1 cellular context compared by ENCODE assay signal in the genomic region with DNA sequence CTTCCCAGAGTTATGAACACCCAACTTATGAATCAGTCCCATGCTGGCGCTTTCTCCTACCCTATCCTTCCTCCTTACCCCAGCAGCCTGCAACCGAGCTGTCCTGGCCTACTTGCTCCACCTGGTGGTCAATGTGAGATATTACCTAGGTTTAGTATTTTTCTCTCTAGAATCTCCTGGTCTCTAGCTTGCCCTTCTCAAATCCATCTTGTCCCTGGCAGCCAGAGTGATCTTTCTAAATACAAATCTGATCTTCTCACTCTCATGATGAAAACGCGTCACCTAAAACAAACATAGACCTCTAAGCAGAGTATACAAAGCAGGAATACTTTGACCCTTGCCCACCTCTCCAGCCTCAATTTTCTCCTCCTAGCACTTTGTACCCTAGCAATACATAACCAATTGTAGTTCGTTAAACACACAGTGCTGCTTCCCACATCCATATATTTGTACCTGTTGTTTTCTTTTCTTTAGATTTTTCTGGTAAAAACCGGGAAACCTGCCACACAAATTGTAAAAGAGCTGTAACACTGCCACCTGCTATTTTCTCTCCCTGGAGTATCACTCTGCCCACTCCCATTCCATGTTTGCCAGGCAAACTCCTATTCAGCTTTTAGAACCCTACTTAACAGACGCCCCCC.
A peak's percentile ranks its signal among the peaks of the same experiment; 100 is the strongest.
TF ChIP-seq lines count a peak whose summit lies in the region.

No MANE protein-coding gene starts in this region.

TF ChIP-seq in HepG2, 621 proteins besides CTCF, POLR2A, EP300 and RAD21 (continued from another document and continues in another):
- TF ChIP-seq SOX13 (IDR thresholded peaks at IDR 0.05) = peak; percentile 94
- TF ChIP-seq SOX13 (CRISPR knock-in tag; conservative IDR thresholded peaks at IDR 0.05 in 1 of 2, IDR thresholded peaks at IDR 0.05 in 1 of 2) = peak in 1 of 2 experiments; percentile 98; a peak in 2 of 4 replicates
- TF ChIP-seq, protein P1, sequence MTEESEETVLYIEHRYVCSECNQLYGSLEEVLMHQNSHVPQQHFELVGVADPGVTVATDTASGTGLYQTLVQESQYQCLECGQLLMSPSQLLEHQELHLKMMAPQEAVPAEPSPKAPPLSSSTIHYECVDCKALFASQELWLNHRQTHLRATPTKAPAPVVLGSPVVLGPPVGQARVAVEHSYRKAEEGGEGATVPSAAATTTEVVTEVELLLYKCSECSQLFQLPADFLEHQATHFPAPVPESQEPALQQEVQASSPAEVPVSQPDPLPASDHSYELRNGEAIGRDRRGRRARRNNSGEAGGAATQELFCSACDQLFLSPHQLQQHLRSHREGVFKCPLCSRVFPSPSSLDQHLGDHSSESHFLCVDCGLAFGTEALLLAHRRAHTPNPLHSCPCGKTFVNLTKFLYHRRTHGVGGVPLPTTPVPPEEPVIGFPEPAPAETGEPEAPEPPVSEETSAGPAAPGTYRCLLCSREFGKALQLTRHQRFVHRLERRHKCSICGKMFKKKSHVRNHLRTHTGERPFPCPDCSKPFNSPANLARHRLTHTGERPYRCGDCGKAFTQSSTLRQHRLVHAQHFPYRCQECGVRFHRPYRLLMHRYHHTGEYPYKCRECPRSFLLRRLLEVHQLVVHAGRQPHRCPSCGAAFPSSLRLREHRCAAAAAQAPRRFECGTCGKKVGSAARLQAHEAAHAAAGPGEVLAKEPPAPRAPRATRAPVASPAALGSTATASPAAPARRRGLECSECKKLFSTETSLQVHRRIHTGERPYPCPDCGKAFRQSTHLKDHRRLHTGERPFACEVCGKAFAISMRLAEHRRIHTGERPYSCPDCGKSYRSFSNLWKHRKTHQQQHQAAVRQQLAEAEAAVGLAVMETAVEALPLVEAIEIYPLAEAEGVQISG (CRISPR knock-in tag; IDR thresholded peaks at IDR 0.05) = peak; percentile 22; the same call in 1 of the 2 replicates
- TF ChIP-seq HNF4G (IDR thresholded peaks at IDR 0.05; ENCODE audit: borderline replicate concordance, low read depth, low read length) = peak; percentile 94
- TF ChIP-seq HNF4G (CRISPR knock-in tag; IDR thresholded peaks at IDR 0.05; ENCODE audit: borderline replicate concordance, low read depth) = peak; percentile 84; the same call in 1 of the 2 replicates
- TF ChIP-seq, protein P2, sequence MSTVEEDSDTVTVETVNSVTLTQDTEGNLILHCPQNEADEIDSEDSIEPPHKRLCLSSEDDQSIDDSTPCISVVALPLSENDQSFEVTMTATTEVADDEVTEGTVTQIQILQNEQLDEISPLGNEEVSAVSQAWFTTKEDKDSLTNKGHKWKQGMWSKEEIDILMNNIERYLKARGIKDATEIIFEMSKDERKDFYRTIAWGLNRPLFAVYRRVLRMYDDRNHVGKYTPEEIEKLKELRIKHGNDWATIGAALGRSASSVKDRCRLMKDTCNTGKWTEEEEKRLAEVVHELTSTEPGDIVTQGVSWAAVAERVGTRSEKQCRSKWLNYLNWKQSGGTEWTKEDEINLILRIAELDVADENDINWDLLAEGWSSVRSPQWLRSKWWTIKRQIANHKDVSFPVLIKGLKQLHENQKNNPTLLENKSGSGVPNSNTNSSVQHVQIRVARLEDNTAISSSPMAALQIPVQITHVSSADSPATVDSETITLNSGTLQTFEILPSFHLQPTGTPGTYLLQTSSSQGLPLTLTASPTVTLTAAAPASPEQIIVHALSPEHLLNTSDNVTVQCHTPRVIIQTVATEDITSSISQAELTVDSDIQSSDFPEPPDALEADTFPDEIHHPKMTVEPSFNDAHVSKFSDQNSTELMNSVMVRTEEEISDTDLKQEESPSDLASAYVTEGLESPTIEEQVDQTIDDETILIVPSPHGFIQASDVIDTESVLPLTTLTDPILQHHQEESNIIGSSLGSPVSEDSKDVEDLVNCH (CRISPR knock-in tag; IDR thresholded peaks at IDR 0.05) = no peak
- no peak for TF ChIP-seq FOXC1 (CRISPR knock-in tag; IDR thresholded peaks at IDR 0.05; ENCODE audit: borderline replicate concordance)
- TF ChIP-seq ZNF546 (CRISPR knock-in tag; conservative IDR thresholded peaks at IDR 0.05) = no peak
- TF ChIP-seq, protein P3, sequence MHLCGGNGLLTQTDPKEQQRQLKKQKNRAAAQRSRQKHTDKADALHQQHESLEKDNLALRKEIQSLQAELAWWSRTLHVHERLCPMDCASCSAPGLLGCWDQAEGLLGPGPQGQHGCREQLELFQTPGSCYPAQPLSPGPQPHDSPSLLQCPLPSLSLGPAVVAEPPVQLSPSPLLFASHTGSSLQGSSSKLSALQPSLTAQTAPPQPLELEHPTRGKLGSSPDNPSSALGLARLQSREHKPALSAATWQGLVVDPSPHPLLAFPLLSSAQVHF (CRISPR knock-in tag; IDR thresholded peaks at IDR 0.05) = no peak
- TF ChIP-seq, protein P4, sequence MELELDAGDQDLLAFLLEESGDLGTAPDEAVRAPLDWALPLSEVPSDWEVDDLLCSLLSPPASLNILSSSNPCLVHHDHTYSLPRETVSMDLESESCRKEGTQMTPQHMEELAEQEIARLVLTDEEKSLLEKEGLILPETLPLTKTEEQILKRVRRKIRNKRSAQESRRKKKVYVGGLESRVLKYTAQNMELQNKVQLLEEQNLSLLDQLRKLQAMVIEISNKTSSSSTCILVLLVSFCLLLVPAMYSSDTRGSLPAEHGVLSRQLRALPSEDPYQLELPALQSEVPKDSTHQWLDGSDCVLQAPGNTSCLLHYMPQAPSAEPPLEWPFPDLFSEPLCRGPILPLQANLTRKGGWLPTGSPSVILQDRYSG (CRISPR knock-in tag; IDR thresholded peaks at IDR 0.05) = no peak
- TF ChIP-seq, protein P5, sequence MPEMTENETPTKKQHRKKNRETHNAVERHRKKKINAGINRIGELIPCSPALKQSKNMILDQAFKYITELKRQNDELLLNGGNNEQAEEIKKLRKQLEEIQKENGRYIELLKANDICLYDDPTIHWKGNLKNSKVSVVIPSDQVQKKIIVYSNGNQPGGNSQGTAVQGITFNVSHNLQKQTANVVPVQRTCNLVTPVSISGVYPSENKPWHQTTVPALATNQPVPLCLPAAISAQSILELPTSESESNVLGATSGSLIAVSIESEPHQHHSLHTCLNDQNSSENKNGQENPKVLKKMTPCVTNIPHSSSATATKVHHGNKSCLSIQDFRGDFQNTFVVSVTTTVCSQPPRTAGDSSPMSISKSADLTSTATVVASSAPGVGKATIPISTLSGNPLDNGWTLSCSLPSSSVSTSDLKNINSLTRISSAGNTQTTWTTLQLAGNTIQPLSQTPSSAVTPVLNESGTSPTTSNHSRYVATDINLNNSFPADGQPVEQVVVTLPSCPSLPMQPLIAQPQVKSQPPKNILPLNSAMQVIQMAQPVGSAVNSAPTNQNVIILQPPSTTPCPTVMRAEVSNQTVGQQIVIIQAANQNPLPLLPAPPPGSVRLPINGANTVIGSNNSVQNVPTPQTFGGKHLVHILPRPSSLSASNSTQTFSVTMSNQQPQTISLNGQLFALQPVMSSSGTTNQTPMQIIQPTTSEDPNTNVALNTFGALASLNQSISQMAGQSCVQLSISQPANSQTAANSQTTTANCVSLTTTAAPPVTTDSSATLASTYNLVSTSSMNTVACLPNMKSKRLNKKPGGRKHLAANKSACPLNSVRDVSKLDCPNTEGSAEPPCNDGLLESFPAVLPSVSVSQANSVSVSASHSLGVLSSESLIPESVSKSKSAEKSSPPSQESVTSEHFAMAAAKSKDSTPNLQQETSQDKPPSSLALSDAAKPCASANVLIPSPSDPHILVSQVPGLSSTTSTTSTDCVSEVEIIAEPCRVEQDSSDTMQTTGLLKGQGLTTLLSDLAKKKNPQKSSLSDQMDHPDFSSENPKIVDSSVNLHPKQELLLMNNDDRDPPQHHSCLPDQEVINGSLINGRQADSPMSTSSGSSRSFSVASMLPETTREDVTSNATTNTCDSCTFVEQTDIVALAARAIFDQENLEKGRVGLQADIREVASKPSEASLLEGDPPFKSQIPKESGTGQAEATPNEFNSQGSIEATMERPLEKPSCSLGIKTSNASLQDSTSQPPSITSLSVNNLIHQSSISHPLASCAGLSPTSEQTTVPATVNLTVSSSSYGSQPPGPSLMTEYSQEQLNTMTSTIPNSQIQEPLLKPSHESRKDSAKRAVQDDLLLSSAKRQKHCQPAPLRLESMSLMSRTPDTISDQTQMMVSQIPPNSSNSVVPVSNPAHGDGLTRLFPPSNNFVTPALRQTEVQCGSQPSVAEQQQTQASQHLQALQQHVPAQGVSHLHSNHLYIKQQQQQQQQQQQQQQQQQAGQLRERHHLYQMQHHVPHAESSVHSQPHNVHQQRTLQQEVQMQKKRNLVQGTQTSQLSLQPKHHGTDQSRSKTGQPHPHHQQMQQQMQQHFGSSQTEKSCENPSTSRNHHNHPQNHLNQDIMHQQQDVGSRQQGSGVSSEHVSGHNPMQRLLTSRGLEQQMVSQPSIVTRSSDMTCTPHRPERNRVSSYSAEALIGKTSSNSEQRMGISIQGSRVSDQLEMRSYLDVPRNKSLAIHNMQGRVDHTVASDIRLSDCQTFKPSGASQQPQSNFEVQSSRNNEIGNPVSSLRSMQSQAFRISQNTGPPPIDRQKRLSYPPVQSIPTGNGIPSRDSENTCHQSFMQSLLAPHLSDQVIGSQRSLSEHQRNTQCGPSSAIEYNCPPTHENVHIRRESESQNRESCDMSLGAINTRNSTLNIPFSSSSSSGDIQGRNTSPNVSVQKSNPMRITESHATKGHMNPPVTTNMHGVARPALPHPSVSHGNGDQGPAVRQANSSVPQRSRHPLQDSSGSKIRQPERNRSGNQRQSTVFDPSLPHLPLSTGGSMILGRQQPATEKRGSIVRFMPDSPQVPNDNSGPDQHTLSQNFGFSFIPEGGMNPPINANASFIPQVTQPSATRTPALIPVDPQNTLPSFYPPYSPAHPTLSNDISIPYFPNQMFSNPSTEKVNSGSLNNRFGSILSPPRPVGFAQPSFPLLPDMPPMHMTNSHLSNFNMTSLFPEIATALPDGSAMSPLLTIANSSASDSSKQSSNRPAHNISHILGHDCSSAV (CRISPR knock-in tag; IDR thresholded peaks at IDR 0.05; ENCODE audit: borderline replicate concordance) = no peak
- no peak for TF ChIP-seq ZNF766 (CRISPR knock-in tag; IDR thresholded peaks at IDR 0.05; ENCODE audit: borderline replicate concordance)
- TF ChIP-seq AGO2 (optimal IDR thresholded peaks at IDR 0.05; ENCODE audit: low read depth, low read length) = no peak
- TF ChIP-seq ZNF572 (CRISPR knock-in tag; IDR thresholded peaks at IDR 0.05) = no peak
- TF ChIP-seq ZNF878 (CRISPR knock-in tag; IDR thresholded peaks at IDR 0.05) = peak; percentile 71; the same call in 1 of the 2 replicates
- TF ChIP-seq, protein P6, sequence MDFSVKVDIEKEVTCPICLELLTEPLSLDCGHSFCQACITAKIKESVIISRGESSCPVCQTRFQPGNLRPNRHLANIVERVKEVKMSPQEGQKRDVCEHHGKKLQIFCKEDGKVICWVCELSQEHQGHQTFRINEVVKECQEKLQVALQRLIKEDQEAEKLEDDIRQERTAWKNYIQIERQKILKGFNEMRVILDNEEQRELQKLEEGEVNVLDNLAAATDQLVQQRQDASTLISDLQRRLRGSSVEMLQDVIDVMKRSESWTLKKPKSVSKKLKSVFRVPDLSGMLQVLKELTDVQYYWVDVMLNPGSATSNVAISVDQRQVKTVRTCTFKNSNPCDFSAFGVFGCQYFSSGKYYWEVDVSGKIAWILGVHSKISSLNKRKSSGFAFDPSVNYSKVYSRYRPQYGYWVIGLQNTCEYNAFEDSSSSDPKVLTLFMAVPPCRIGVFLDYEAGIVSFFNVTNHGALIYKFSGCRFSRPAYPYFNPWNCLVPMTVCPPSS (IDR thresholded peaks at IDR 0.05) = no peak
- TF ChIP-seq CREB1 (IDR thresholded peaks at IDR 0.05) = peak; percentile 89
- peak; percentile 88 for TF ChIP-seq CREB1 (CRISPR knock-in tag; IDR thresholded peaks at IDR 0.05)
- TF ChIP-seq, protein P7, sequence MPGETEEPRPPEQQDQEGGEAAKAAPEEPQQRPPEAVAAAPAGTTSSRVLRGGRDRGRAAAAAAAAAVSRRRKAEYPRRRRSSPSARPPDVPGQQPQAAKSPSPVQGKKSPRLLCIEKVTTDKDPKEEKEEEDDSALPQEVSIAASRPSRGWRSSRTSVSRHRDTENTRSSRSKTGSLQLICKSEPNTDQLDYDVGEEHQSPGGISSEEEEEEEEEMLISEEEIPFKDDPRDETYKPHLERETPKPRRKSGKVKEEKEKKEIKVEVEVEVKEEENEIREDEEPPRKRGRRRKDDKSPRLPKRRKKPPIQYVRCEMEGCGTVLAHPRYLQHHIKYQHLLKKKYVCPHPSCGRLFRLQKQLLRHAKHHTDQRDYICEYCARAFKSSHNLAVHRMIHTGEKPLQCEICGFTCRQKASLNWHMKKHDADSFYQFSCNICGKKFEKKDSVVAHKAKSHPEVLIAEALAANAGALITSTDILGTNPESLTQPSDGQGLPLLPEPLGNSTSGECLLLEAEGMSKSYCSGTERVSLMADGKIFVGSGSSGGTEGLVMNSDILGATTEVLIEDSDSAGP (CRISPR knock-in tag; IDR thresholded peaks at IDR 0.05; ENCODE audit: borderline replicate concordance) = no peak
- TF ChIP-seq, protein P8, sequence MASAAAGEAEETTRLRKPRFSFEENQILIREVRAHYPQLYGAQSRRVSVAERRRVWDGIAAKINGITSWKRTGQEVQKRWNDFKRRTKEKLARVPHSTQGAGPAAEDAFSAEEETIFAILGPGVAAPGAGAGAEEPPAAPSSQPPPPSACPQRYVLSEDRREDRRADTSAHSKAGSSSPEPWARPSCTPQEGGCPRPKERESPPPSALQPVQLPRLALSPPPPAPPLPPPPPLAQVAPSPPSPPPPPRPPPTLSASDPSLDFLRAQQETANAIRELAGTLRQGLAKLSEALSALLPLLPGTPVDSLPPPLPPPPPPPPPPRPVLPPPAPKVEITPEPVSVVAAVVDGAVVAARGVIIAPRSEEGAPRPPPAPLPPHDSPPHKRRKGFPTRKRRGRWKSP (CRISPR knock-in tag; IDR thresholded peaks at IDR 0.05) = peak; percentile 76; the same call in 1 of the 2 replicates
- no peak for TF ChIP-seq ZNF30 (CRISPR knock-in tag; IDR thresholded peaks at IDR 0.05)
- peak; percentile 92 for TF ChIP-seq FOXA1 (IDR thresholded peaks at IDR 0.05)
- peak; percentile 94 for TF ChIP-seq FOXA1 (CRISPR knock-in tag; IDR thresholded peaks at IDR 0.05)
- TF ChIP-seq ZNF879 (CRISPR knock-in tag; IDR thresholded peaks at IDR 0.05) = no peak
- TF ChIP-seq RFXAP (CRISPR knock-in tag; IDR thresholded peaks at IDR 0.05; ENCODE audit: borderline replicate concordance) = 0 out of 2 replicates have a peak, but pooled peaks have one; percentile 49
- TF ChIP-seq ZNF160 (CRISPR knock-in tag; IDR thresholded peaks at IDR 0.05) = no peak
- TF ChIP-seq, protein P9, sequence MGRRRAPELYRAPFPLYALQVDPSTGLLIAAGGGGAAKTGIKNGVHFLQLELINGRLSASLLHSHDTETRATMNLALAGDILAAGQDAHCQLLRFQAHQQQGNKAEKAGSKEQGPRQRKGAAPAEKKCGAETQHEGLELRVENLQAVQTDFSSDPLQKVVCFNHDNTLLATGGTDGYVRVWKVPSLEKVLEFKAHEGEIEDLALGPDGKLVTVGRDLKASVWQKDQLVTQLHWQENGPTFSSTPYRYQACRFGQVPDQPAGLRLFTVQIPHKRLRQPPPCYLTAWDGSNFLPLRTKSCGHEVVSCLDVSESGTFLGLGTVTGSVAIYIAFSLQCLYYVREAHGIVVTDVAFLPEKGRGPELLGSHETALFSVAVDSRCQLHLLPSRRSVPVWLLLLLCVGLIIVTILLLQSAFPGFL (CRISPR knock-in tag; IDR thresholded peaks at IDR 0.05) = no peak
- TF ChIP-seq, protein P10, sequence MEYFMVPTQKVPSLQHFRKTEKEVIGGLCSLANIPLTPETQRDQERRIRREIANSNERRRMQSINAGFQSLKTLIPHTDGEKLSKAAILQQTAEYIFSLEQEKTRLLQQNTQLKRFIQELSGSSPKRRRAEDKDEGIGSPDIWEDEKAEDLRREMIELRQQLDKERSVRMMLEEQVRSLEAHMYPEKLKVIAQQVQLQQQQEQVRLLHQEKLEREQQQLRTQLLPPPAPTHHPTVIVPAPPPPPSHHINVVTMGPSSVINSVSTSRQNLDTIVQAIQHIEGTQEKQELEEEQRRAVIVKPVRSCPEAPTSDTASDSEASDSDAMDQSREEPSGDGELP (IDR thresholded peaks at IDR 0.05; ENCODE audit: borderline replicate concordance, low read depth) = 0 out of 2 replicates have a peak, but pooled peaks have one; percentile 47
- no peak for TF ChIP-seq MYNN (CRISPR knock-in tag; IDR thresholded peaks at IDR 0.05; ENCODE audit: low read depth)
- TF ChIP-seq TOPORS (CRISPR knock-in tag; IDR thresholded peaks at IDR 0.05) = no peak
- no peak for TF ChIP-seq GTF3A (CRISPR knock-in tag; conservative IDR thresholded peaks at IDR 0.05)
- peak; percentile 58 for TF ChIP-seq THAP11 (CRISPR knock-in tag; IDR thresholded peaks at IDR 0.05)
- TF ChIP-seq SP5 (CRISPR knock-in tag; IDR thresholded peaks at IDR 0.05; ENCODE audit: borderline replicate concordance, low read depth) = peak; percentile 97
